12 cellular contexts compared by ENCODE assay signal in the genomic region with DNA sequence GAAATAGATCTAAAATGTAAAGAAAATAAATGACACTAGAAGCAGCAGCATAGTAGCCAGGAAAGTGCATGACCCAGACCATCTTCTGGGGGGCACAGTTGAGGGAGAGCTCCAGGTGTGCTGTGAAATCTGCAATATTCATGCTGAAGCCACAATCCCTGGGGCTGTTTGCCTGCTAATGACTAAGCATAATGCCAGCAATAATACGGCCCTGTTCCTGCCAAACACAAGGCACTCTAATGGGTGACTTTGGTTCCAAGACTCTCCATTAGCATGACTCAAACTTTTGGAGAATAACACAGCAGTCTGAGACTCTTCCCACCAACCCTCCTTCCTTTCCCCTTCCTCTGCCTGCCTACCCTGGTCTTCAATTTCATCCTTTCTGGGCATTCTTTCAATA.
A peak's percentile ranks its signal among the peaks of the same experiment; 100 is the strongest.
DNase-seq lines count a peak whose midpoint lies in the region; ATAC-seq and TF ChIP-seq lines count a peak whose summit lies in the region.
"Had no signal": no experiment of that assay in that cellular context is flagged by ENCODE, and none has a peak within 500 bp of the region (broad histone marks: within the 10 kb centered on the region; RNA-seq: fewer than 3 reads in every experiment).

No MANE protein-coding gene starts in this region.

- no peak overlapping the region for H3K27ac ChIP-seq in gastroesophageal sphincter
- H3K27ac ChIP-seq: SK-N-MC, suprapubic skin had no signal

- no peaks in the 10 kb centered on the region for H3K9me3 ChIP-seq in MG63
- H3K9me3 ChIP-seq in gastroesophageal sphincter, result no peaks in the 10 kb centered on the region
- H3K9me3 ChIP-seq: suprapubic skin had no signal

- H3K9me3 Mint-ChIP-seq in WTC11, result no peaks in the 10 kb centered on the region
- H3K9me3 Mint-ChIP-seq: activated T-cell treated with anti-CD3 and anti-CD28 coated beads, Interleukin-2, amount 50 U/mL, for 4 hours had no signal

- POLR2A ChIA-PET in WTC11 (lab: Charles Lee), result no interaction called here

- CTCF ChIA-PET in WTC11 (lab: Charles Lee), result interaction anchor here (1.4 kb wide), 1 partner anchor 540 kb away, joined by 3 read pairs; no protein-coding TSS in a partner anchor

- no peak overlapping the region for H3K4me3 ChIP-seq in MG63
- H3K4me3 ChIP-seq in gastroesophageal sphincter, result no peak overlapping the region
- H3K4me3 ChIP-seq: SK-N-MC, suprapubic skin had no signal

- TF ChIP-seq POLR2A in gastroesophageal sphincter (IDR thresholded peaks at IDR 0.05), result no peak

- ATAC-seq in WTC11, result peak; percentile 63
- ATAC-seq in gastroesophageal sphincter, result no peak
- ATAC-seq in stimulated activated naive CD8-positive, alpha-beta T cell treated with anti-CD3 and anti-CD28 coated beads, Interleukin-15, Interleukin-2, amounts not matched to agents 100 U/mL and 50 U/mL, for 24 hours, result no peak
- ATAC-seq: activated T-cell treated with anti-CD3 and anti-CD28 coated beads, Interleukin-2, amount 50 U/mL, for 4 hours had no signal

- no peak overlapping the region for H3K27ac Mint-ChIP-seq in WTC11

- DNase-seq in Daoy (ENCODE audit: low read depth) (peak; percentile 77), MG63 (peak; percentile 78), WTC11 (ENCODE audit: low spot score) (no peak), myocyte (ENCODE audit: low read depth) (peak; percentile 43), cardiac septum (ENCODE audit: low spot score) (no peak)
- DNase-seq in stimulated activated naive CD8-positive, alpha-beta T cell treated with anti-CD3 and anti-CD28 coated beads, Interleukin-15, Interleukin-2, amounts not matched to agents 100 U/mL and 50 U/mL, for 24 hours, result no peak
- DNase-seq: activated T-cell treated with anti-CD3 and anti-CD28 coated beads, Interleukin-2, amount 50 U/mL, for 4 hours; aorta; NCI-H510A treated with DMSO at 0.1 percent for 48 hours had no signal

- intact Hi-C loops in cardiac septum (cut with DNase I), result loop anchor here (5.0 kb wide), 1 partner anchor 542 kb away; no protein-coding TSS in a partner anchor

- H3K27me3 ChIP-seq in MG63, result no peaks in the 10 kb centered on the region
- H3K27me3 ChIP-seq in gastroesophageal sphincter, result no peaks in the 10 kb centered on the region
- H3K27me3 ChIP-seq: suprapubic skin had no signal

- H3K27me3 Mint-ChIP-seq in WTC11 (ENCODE audit: low read depth), result no peaks in the 10 kb centered on the region

- 50% methylated on average over 1 of the region's 1 CpG; no CpG with 5 or more reads in 1 of the 2 donors for WGBS in gastroesophageal sphincter (ENCODE audit: low coverage in 1 of 2), 2 donors

- no peak for TF ChIP-seq EP300 in gastroesophageal sphincter (IDR thresholded peaks at IDR 0.05)

- TF ChIP-seq CTCF in WTC11 (IDR thresholded peaks at IDR 0.05) (no peak), gastroesophageal sphincter (IDR thresholded peaks at IDR 0.05) (no peak)

- no peak overlapping the region for H3K4me3 Mint-ChIP-seq in WTC11
- H3K4me3 Mint-ChIP-seq: activated T-cell treated with anti-CD3 and anti-CD28 coated beads, Interleukin-2, amount 50 U/mL, for 4 hours had no signal

- H3K4me1 ChIP-seq in gastroesophageal sphincter, result no peaks in the 10 kb centered on the region
- H3K4me1 ChIP-seq: suprapubic skin had no signal

- peaks cover 18% of the 10 kb centered on the region for H3K4me1 Mint-ChIP-seq in WTC11

- H3K36me3 ChIP-seq in MG63, result no peaks in the 10 kb centered on the region
- no peaks in the 10 kb centered on the region for H3K36me3 ChIP-seq in gastroesophageal sphincter
- H3K36me3 ChIP-seq: suprapubic skin had no signal

- no peaks in the 10 kb centered on the region for H3K36me3 Mint-ChIP-seq in WTC11

TF ChIP-seq in WTC11, 78 proteins besides CTCF, POLR2A, EP300 and RAD21:
- TF ChIP-seq NFE2L1 (CRISPR knock-in tag; IDR thresholded peaks at IDR 0.05), result peak; percentile 42; the same call in 1 of the 2 replicates
- no peak for TF ChIP-seq SP1 (CRISPR knock-in tag; conservative IDR thresholded peaks at IDR 0.05)
TF ChIP-seq in WTC11: peak in this region for 1.

Comparison
In these comparisons a context has a peak if more than half of its experiments do, and no peak if none do; other contexts are left out.
1. DNase-seq: peak in Daoy (single experiment), MG63 (single experiment) and myocyte (single experiment); none in WTC11 (single experiment), cardiac septum (single experiment) and stimulated activated naive CD8-positive, alpha-beta T cell treated with anti-CD3 and anti-CD28 coated beads, Interleukin-15, Interleukin-2, amounts not matched to agents 100 U/mL and 50 U/mL, for 24 hours (single experiment).